In the genomic region with DNA sequence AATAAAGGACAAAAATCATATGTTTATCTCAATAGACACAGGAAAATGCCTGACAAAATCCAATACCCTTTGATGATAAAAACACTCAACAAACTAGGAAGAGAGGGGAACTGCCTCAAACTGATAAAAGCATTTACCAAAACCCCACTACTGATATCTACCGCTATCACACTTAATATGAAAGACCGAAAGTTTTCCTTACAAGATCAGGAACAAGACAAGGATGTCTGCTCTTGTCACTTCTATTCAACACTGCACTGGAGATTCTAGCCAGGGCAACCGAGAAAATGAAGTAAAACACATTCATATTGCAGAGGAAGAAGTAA, we compare ENCODE assay signal across 39 cellular contexts. TPM values are rescaled to one million over a fixed set of nuclear protein-coding genes. Genes with fewer than 3 reads are reported as not detected.
"Had no signal": no experiment of that assay in that cellular context is flagged by ENCODE, and none has a peak within 500 bp of the region (broad histone marks: within the 10 kb centered on the region; RNA-seq: fewer than 3 reads in every experiment).

No MANE protein-coding gene starts in this region.

- H3K27me3 ChIP-seq: adrenal gland, body of pancreas, breast epithelium had no signal

- H3K4me3 Mint-ChIP-seq: activated B cell treated with CpG ODN at 0.5 μM for 24 hours; activated CD4-positive, alpha-beta memory T cell treated with anti-CD3 and anti-CD28 coated beads, Interleukin-2, amount 10 ng/mL, durations not matched to agents 7 days and 5 days; activated T-cell treated with anti-CD3 and anti-CD28 coated beads, Interleukin-2, amount 50 U/mL, for 72 hours; activated T-helper 17 cell treated with anti-CD3 and anti-CD28 coated beads, Interleukin-2, amount 50 U/mL, for 72 hours had no signal

- H3K4me2 ChIP-seq: KMS-11, PC-9 had no signal

- FAIRE-seq: astrocyte, RCC 7860 had no signal

- H3K4me3 ChIP-seq: adrenal gland, body of pancreas, breast epithelium, PC-9 had no signal

- H3K9me3 Mint-ChIP-seq: activated CD4-positive, alpha-beta memory T cell treated with anti-CD3 and anti-CD28 coated beads, Interleukin-2, amount 10 ng/mL, durations not matched to agents 7 days and 5 days; activated T-helper 17 cell treated with anti-CD3 and anti-CD28 coated beads, Interleukin-2, amount 50 U/mL, for 72 hours had no signal

- H3K27me3 Mint-ChIP-seq: activated B cell treated with CpG ODN at 0.5 μM for 24 hours; activated CD4-positive, alpha-beta memory T cell treated with anti-CD3 and anti-CD28 coated beads, Interleukin-2, amount 10 ng/mL, durations not matched to agents 7 days and 5 days; activated T-helper 17 cell treated with anti-CD3 and anti-CD28 coated beads, Interleukin-2, amount 50 U/mL, for 72 hours had no signal

- H3K27ac ChIP-seq: body of pancreas, breast epithelium, KMS-11, PC-9, RWPE1, VCaP had no signal

- ATAC-seq: activated T-cell treated with anti-CD3 and anti-CD28 coated beads, Interleukin-2, amount 50 U/mL, for 72 hours; activated T-helper 17 cell treated with anti-CD3 and anti-CD28 coated beads, Interleukin-2, amount 50 U/mL, for 72 hours; body of pancreas; Right ventricle myocardium inferior had no signal

- H3K9me3 ChIP-seq: adrenal gland, body of pancreas, breast epithelium had no signal

- H3K27ac Mint-ChIP-seq: activated B cell treated with CpG ODN at 0.5 μM for 24 hours; activated CD4-positive, alpha-beta memory T cell treated with anti-CD3 and anti-CD28 coated beads, Interleukin-2, amount 10 ng/mL, durations not matched to agents 7 days and 5 days; activated T-cell treated with anti-CD3 and anti-CD28 coated beads, Interleukin-2, amount 50 U/mL, for 72 hours; activated T-helper 17 cell treated with anti-CD3 and anti-CD28 coated beads, Interleukin-2, amount 50 U/mL, for 72 hours had no signal

- H3K9ac ChIP-seq: KMS-11 had no signal

- H2AFZ ChIP-seq: PC-9 had no signal

- H3K4me1 ChIP-seq: body of pancreas, breast epithelium had no signal

- H3K36me3 ChIP-seq: breast epithelium had no signal

- DNase-seq: activated B cell treated with CpG ODN at 0.5 μM for 24 hours; activated CD4-positive, alpha-beta memory T cell treated with anti-CD3 and anti-CD28 coated beads, Interleukin-2, amount 10 ng/mL, durations not matched to agents 7 days and 5 days; activated CD4-positive, alpha-beta T cell treated with anti-CD3 and anti-CD28 coated beads for 4 hours; activated CD4-positive, CD25-positive, alpha-beta regulatory T cell treated with anti-CD3 and anti-CD28 coated beads, Interleukin-2, amount 50 U/mL, for 72 hours; activated effector memory CD4-positive, alpha-beta T cell treated with anti-CD3 and anti-CD28 coated beads, Interleukin-2, amount 50 U/mL, for 16 hours; activated naive CD4-positive, alpha-beta T cell; activated naive CD4-positive, alpha-beta T cell treated with anti-CD3 and anti-CD28 coated beads, Interleukin-2, amount 50 U/mL, for 16 hours; activated T-cell treated with anti-CD3 and anti-CD28 coated beads, Interleukin-2, amount 50 U/mL, for 1 hour; activated T-cell treated with anti-CD3 and anti-CD28 coated beads, Interleukin-2, amount 50 U/mL, for 72 hours; body of pancreas; MM.1S; MV-4-11; NCI-H1092; NCI-H1436 treated with DMSO at 0.1 percent for 48 hours; NCI-H1694 treated with DMSO at 0.1 percent for 48 hours; NCI-H2029; NCI-H345; NCI-H526; NCI-H748 treated with DMSO at 0.1 percent for 48 hours; NK-92 treated with Interleukin-12 subunit alpha and Interleukin-12 subunit beta, amount 100 ng/mL, for 24 hours; PC-9; SIG-M5; SW 1271; T-helper 1 cell; T-helper 2 cell; T-helper 9 cell had no signal

RNA-seq across cellular contexts. Expression of a gene that starts 52.4 kb away (rescaled TPM):
- total RNA-seq: activated B cell treated with CpG ODN at 0.5 μM for 24 hours; activated CD4-positive, alpha-beta memory T cell treated with anti-CD3 and anti-CD28 coated beads, Interleukin-2, amount 10 ng/mL, durations not matched to agents 7 days and 5 days; activated CD8-positive, alpha-beta memory T cell treated with anti-CD3 and anti-CD28 coated beads for 36 hours; activated T-cell treated with anti-CD3 and anti-CD28 coated beads, Interleukin-2, amount 50 U/mL, for 72 hours; activated T-helper 17 cell treated with anti-CD3 and anti-CD28 coated beads, Interleukin-2, amount 50 U/mL, for 72 hours; adrenal gland; astrocyte; body of pancreas; breast epithelium; cardiac septum; LHCN-M2; NCI-H460; PC-9; Right ventricle myocardium inferior had no signal
- polyA plus RNA-seq: adrenal gland had no signal
